ENCODE assay signal across 1 cellular context in the genomic region with DNA sequence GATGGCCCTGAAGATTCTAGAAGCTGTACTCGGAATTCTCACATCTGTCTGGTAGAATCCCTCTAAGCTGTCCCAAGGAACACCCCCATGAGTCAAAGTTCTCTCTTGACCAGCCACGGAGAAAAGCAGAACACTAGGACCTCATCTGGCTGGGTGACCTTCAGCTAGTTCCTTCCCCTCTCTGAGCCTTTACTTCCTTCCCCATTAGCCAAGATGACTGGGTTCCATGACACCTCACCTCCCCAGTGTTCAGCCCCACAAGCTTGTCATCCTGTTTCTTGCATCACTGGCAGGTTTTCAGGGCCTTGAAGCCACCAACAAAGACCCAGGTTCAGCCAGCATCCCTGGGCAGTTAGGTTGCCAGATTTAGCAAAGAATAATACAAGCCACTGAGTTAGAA.
TF ChIP-seq lines count a peak whose summit lies in the region.

No MANE protein-coding gene starts in this region.

TF ChIP-seq in HepG2, 621 proteins besides CTCF, POLR2A, EP300 and RAD21 (continued from another document):
- TF ChIP-seq, protein P1, sequence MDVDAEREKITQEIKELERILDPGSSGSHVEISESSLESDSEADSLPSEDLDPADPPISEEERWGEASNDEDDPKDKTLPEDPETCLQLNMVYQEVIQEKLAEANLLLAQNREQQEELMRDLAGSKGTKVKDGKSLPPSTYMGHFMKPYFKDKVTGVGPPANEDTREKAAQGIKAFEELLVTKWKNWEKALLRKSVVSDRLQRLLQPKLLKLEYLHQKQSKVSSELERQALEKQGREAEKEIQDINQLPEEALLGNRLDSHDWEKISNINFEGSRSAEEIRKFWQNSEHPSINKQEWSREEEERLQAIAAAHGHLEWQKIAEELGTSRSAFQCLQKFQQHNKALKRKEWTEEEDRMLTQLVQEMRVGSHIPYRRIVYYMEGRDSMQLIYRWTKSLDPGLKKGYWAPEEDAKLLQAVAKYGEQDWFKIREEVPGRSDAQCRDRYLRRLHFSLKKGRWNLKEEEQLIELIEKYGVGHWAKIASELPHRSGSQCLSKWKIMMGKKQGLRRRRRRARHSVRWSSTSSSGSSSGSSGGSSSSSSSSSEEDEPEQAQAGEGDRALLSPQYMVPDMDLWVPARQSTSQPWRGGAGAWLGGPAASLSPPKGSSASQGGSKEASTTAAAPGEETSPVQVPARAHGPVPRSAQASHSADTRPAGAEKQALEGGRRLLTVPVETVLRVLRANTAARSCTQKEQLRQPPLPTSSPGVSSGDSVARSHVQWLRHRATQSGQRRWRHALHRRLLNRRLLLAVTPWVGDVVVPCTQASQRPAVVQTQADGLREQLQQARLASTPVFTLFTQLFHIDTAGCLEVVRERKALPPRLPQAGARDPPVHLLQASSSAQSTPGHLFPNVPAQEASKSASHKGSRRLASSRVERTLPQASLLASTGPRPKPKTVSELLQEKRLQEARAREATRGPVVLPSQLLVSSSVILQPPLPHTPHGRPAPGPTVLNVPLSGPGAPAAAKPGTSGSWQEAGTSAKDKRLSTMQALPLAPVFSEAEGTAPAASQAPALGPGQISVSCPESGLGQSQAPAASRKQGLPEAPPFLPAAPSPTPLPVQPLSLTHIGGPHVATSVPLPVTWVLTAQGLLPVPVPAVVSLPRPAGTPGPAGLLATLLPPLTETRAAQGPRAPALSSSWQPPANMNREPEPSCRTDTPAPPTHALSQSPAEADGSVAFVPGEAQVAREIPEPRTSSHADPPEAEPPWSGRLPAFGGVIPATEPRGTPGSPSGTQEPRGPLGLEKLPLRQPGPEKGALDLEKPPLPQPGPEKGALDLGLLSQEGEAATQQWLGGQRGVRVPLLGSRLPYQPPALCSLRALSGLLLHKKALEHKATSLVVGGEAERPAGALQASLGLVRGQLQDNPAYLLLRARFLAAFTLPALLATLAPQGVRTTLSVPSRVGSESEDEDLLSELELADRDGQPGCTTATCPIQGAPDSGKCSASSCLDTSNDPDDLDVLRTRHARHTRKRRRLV (CRISPR knock-in tag; IDR thresholded peaks at IDR 0.05) = no peak
- TF ChIP-seq NFE2 (CRISPR knock-in tag; IDR thresholded peaks at IDR 0.05) = no peak
